ENCODE assay signal across 1 cellular context in the genomic region with DNA sequence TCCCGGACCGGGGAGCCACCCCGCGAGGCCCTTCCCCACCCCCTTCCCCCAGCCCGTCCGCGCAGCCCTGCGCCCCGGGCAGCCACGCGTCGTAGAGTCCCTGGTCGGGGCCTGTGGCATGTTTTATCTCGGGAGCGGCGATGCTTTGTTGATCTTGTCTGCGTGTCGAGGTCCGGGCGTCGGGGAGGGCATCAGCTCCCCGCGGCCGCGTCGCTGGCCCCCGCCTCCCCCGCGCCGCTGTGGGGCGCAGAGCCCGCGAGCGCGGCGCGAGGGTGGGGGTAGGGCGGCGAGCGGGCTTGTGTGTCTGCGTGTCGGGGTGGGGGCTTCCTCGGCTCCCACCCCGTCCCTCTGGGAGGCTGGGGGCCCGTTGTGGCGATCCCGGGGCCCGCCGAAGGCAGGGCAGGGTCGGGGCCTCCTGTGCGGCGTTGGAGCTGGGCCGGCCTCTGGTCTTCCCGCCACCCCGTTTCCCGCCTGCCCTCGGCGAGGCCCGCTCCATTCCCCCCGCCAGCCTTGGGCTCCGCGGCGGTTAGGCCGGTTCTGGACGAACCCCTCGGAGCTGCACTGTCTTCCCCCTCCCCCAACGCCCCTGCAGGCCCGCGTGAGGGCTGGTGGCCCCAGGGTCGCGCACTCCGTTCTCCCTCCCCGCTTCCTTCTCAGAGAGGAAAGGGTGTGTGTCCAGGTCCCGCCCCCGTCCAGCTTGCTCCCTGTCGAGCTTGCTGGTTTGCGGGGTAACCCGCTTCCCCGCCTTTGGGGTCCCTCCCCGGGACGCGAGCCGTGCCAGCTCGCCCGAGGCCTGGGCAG.
TF ChIP-seq lines count a peak whose summit lies in the region.

No MANE protein-coding gene starts in this region.

TF ChIP-seq in HepG2, 621 proteins besides CTCF, POLR2A, EP300 and RAD21 (continued from another document and continues in another):
- TF ChIP-seq, protein P1, sequence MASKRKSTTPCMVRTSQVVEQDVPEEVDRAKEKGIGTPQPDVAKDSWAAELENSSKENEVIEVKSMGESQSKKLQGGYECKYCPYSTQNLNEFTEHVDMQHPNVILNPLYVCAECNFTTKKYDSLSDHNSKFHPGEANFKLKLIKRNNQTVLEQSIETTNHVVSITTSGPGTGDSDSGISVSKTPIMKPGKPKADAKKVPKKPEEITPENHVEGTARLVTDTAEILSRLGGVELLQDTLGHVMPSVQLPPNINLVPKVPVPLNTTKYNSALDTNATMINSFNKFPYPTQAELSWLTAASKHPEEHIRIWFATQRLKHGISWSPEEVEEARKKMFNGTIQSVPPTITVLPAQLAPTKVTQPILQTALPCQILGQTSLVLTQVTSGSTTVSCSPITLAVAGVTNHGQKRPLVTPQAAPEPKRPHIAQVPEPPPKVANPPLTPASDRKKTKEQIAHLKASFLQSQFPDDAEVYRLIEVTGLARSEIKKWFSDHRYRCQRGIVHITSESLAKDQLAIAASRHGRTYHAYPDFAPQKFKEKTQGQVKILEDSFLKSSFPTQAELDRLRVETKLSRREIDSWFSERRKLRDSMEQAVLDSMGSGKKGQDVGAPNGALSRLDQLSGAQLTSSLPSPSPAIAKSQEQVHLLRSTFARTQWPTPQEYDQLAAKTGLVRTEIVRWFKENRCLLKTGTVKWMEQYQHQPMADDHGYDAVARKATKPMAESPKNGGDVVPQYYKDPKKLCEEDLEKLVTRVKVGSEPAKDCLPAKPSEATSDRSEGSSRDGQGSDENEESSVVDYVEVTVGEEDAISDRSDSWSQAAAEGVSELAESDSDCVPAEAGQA (IDR thresholded peaks at IDR 0.05; ENCODE audit: low read depth): no peak
- TF ChIP-seq, protein P1 (CRISPR knock-in tag; IDR thresholded peaks at IDR 0.05; ENCODE audit: borderline replicate concordance): peak; percentile 72; the same call in 1 of the 2 replicates
- TF ChIP-seq ZNF468 (CRISPR knock-in tag; IDR thresholded peaks at IDR 0.05): no peak
- no peak for TF ChIP-seq DNMT3B (CRISPR knock-in tag; conservative IDR thresholded peaks at IDR 0.05)
- TF ChIP-seq WIZ (CRISPR knock-in tag; IDR thresholded peaks at IDR 0.05): no peak
- TF ChIP-seq DPF2 (CRISPR knock-in tag; IDR thresholded peaks at IDR 0.05; ENCODE audit: borderline replicate concordance, low read depth): no peak; the same call in 1 of the 2 replicates
- TF ChIP-seq ZNF772 (CRISPR knock-in tag; IDR thresholded peaks at IDR 0.05): peak; percentile 78; the same call in 1 of the 2 replicates
- TF ChIP-seq SAP130 (CRISPR knock-in tag; IDR thresholded peaks at IDR 0.05; ENCODE audit: low read depth): no peak; the same call in none of the 2 replicates
- 0 out of 2 replicates have a peak, but pooled peaks have one; percentile 28 for TF ChIP-seq ZNF292 (CRISPR knock-in tag; IDR thresholded peaks at IDR 0.05; ENCODE audit: borderline replicate concordance, low read depth)
- TF ChIP-seq CBX5 (CRISPR knock-in tag; IDR thresholded peaks at IDR 0.05; ENCODE audit: borderline replicate concordance): no peak
- 0 out of 2 replicates have a peak, but pooled peaks have one; percentile 14 for TF ChIP-seq ELF3 (CRISPR knock-in tag; IDR thresholded peaks at IDR 0.05)
- TF ChIP-seq AKNA (CRISPR knock-in tag; IDR thresholded peaks at IDR 0.05; ENCODE audit: borderline replicate concordance): no peak
- no peak for TF ChIP-seq CREB1 (IDR thresholded peaks at IDR 0.05)
- TF ChIP-seq CREB1 (CRISPR knock-in tag; IDR thresholded peaks at IDR 0.05): no peak
- TF ChIP-seq PHF8 (CRISPR knock-in tag; IDR thresholded peaks at IDR 0.05): peak; percentile 39
- no peak for TF ChIP-seq ZNF451 (CRISPR knock-in tag; IDR thresholded peaks at IDR 0.05)
- no peak for TF ChIP-seq ZNF839 (CRISPR knock-in tag; IDR thresholded peaks at IDR 0.05; ENCODE audit: borderline replicate concordance)
- TF ChIP-seq ZNF484 (CRISPR knock-in tag; IDR thresholded peaks at IDR 0.05; ENCODE audit: borderline replicate concordance, low read depth): 0 out of 2 replicates have a peak, but pooled peaks have one; percentile 67
- TF ChIP-seq ZNF335 (CRISPR knock-in tag; IDR thresholded peaks at IDR 0.05): no peak
- TF ChIP-seq HNRNPK (IDR thresholded peaks at IDR 0.05; ENCODE audit: low read depth, low read length, poor library complexity, severe bottlenecking): peak; percentile 74
- TF ChIP-seq CEBPB (IDR thresholded peaks at IDR 0.05; ENCODE audit: borderline replicate concordance, low read depth, low read length): no peak
- peak; percentile 78 for TF ChIP-seq ZSCAN21 (CRISPR knock-in tag; IDR thresholded peaks at IDR 0.05; ENCODE audit: borderline replicate concordance)
- TF ChIP-seq, protein P2, sequence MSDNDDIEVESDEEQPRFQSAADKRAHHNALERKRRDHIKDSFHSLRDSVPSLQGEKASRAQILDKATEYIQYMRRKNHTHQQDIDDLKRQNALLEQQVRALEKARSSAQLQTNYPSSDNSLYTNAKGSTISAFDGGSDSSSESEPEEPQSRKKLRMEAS (IDR thresholded peaks at IDR 0.05): peak; percentile 44; the same call in 1 of the 2 replicates
- TF ChIP-seq IRF9 (CRISPR knock-in tag; IDR thresholded peaks at IDR 0.05; ENCODE audit: borderline replicate concordance): peak; percentile 35; the same call in 1 of the 2 replicates
- TF ChIP-seq ZFX (CRISPR knock-in tag; IDR thresholded peaks at IDR 0.05; ENCODE audit: low read depth): peak; percentile 86
- TF ChIP-seq NONO (IDR thresholded peaks at IDR 0.05): no peak
- 0 out of 2 replicates have a peak, but pooled peaks have one; percentile 43 for TF ChIP-seq NONO (CRISPR knock-in tag; conservative IDR thresholded peaks at IDR 0.05)
- TF ChIP-seq ZNF652 (CRISPR knock-in tag; IDR thresholded peaks at IDR 0.05; ENCODE audit: borderline replicate concordance, low read depth): peak; percentile 88
- TF ChIP-seq ZNF841 (CRISPR knock-in tag; IDR thresholded peaks at IDR 0.05; ENCODE audit: borderline replicate concordance): no peak
- TF ChIP-seq PPARG (CRISPR knock-in tag; conservative IDR thresholded peaks at IDR 0.05): no peak
- no peak for TF ChIP-seq CBFB (CRISPR knock-in tag; IDR thresholded peaks at IDR 0.05)
- no peak for TF ChIP-seq ZNF343 (CRISPR knock-in tag; IDR thresholded peaks at IDR 0.05)
- TF ChIP-seq ZNF33B (CRISPR knock-in tag; IDR thresholded peaks at IDR 0.05): no peak
- TF ChIP-seq, protein P3, sequence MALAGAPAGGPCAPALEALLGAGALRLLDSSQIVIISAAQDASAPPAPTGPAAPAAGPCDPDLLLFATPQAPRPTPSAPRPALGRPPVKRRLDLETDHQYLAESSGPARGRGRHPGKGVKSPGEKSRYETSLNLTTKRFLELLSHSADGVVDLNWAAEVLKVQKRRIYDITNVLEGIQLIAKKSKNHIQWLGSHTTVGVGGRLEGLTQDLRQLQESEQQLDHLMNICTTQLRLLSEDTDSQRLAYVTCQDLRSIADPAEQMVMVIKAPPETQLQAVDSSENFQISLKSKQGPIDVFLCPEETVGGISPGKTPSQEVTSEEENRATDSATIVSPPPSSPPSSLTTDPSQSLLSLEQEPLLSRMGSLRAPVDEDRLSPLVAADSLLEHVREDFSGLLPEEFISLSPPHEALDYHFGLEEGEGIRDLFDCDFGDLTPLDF (CRISPR knock-in tag; IDR thresholded peaks at IDR 0.05): 0 out of 2 replicates have a peak, but pooled peaks have one; percentile 14
- no peak for TF ChIP-seq ZNF33A (CRISPR knock-in tag; IDR thresholded peaks at IDR 0.05; ENCODE audit: borderline replicate concordance)
- TF ChIP-seq SRY (CRISPR knock-in tag; IDR thresholded peaks at IDR 0.05): 0 out of 2 replicates have a peak, but pooled peaks have one; percentile 32
- no peak for TF ChIP-seq TBP (CRISPR knock-in tag; IDR thresholded peaks at IDR 0.05)
- TF ChIP-seq ZNF121 (CRISPR knock-in tag; IDR thresholded peaks at IDR 0.05): no peak; the same call in 1 of the 2 replicates
- 0 out of 2 replicates have a peak, but pooled peaks have one; percentile 30 for TF ChIP-seq ZNF275 (CRISPR knock-in tag; IDR thresholded peaks at IDR 0.05; ENCODE audit: borderline replicate concordance)
- no peak for TF ChIP-seq NKX3-1 (CRISPR knock-in tag; IDR thresholded peaks at IDR 0.05)
- peak; percentile 14; the same call in 1 of the 2 replicates for TF ChIP-seq ZNF574 (CRISPR knock-in tag; IDR thresholded peaks at IDR 0.05)
- TF ChIP-seq ZNF432 (CRISPR knock-in tag; IDR thresholded peaks at IDR 0.05; ENCODE audit: borderline replicate concordance): no peak; the same call in 1 of the 2 replicates
- no peak for TF ChIP-seq ZFAT (CRISPR knock-in tag; conservative IDR thresholded peaks at IDR 0.05)
- no peak for TF ChIP-seq RNF2 (conservative IDR thresholded peaks at IDR 0.05; ENCODE audit: low read depth)
- TF ChIP-seq SATB2 (CRISPR knock-in tag; IDR thresholded peaks at IDR 0.05): no peak
- TF ChIP-seq ATM (IDR thresholded peaks at IDR 0.05; ENCODE audit: borderline replicate concordance): no peak
